Comparison of ENCODE assay signal across 2 cellular contexts in the genomic region with DNA sequence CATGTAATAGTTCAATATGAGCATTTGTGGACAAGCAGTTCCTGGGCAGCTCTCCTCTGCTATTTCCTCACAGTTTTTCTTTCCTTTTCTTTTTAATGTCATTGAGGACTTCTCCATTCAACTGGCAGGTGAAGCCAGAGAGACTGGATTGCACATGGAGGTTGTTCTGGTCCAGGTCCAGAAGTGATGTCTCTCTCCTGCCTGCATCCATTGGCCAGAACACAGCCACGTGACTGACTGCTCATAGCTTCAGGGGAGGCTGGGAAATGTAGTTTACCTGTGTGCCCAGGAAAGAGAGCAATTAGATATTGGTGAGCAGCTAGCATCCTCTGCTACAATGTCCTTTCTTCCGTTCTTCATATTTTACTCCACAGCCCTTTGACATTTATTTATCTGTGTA.
A peak's percentile ranks its signal among the peaks of the same experiment; 100 is the strongest.
TF ChIP-seq lines count a peak whose summit lies in the region.

No MANE protein-coding gene starts in this region.

TF ChIP-seq in HepG2, 621 proteins besides CTCF, POLR2A, EP300 and RAD21:
- no peak for TF ChIP-seq KLF12 (CRISPR knock-in tag; IDR thresholded peaks at IDR 0.05; ENCODE audit: borderline replicate concordance)
- no peak for TF ChIP-seq CREB1 (IDR thresholded peaks at IDR 0.05)
- 0 out of 2 replicates have a peak, but pooled peaks have one; percentile 42 for TF ChIP-seq CREB1 (CRISPR knock-in tag; IDR thresholded peaks at IDR 0.05)
- peak; percentile 87 for TF ChIP-seq ZNF143 (CRISPR knock-in tag; IDR thresholded peaks at IDR 0.05)
- TF ChIP-seq MEF2D (CRISPR knock-in tag; IDR thresholded peaks at IDR 0.05), result no peak
- TF ChIP-seq ZNF891 (CRISPR knock-in tag; IDR thresholded peaks at IDR 0.05), result no peak
- TF ChIP-seq ZNF768 (CRISPR knock-in tag; IDR thresholded peaks at IDR 0.05), result no peak
- peak; percentile 75 for TF ChIP-seq NFYC (CRISPR knock-in tag; IDR thresholded peaks at IDR 0.05)
- peak; percentile 76 for TF ChIP-seq NFYB (CRISPR knock-in tag; IDR thresholded peaks at IDR 0.05)
- TF ChIP-seq EED (CRISPR knock-in tag; IDR thresholded peaks at IDR 0.05), result no peak
- peak; percentile 94 for TF ChIP-seq THAP11 (CRISPR knock-in tag; IDR thresholded peaks at IDR 0.05)
- TF ChIP-seq, protein P1, sequence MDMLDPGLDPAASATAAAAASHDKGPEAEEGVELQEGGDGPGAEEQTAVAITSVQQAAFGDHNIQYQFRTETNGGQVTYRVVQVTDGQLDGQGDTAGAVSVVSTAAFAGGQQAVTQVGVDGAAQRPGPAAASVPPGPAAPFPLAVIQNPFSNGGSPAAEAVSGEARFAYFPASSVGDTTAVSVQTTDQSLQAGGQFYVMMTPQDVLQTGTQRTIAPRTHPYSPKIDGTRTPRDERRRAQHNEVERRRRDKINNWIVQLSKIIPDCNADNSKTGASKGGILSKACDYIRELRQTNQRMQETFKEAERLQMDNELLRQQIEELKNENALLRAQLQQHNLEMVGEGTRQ (IDR thresholded peaks at IDR 0.05; ENCODE audit: low read depth, low read length), result 0 out of 2 replicates have a peak, but pooled peaks have one; percentile 20
- TF ChIP-seq, protein P1 (CRISPR knock-in tag; IDR thresholded peaks at IDR 0.05; ENCODE audit: borderline replicate concordance), result peak; percentile 58; the same call in 1 of the 2 replicates

TF ChIP-seq in K562, 482 proteins besides CTCF, POLR2A, EP300 and RAD21:
- TF ChIP-seq ZNF282 (CRISPR knock-in tag; IDR thresholded peaks at IDR 0.05) (no peak), ZNF143 (CRISPR knock-in tag; IDR thresholded peaks at IDR 0.05) (peak; percentile 58; the same call in 1 of the 2 replicates), DDX20 (tag; IDR thresholded peaks at IDR 0.05; ENCODE audit: low read depth) (no peak), SNIP1 (IDR thresholded peaks at IDR 0.05; ENCODE audit: low read depth) (no peak), KDM1A (IDR thresholded peaks at IDR 0.05) (no peak), KDM4B (IDR thresholded peaks at IDR 0.05; ENCODE audit: borderline replicate concordance in 2 of 2, low read depth in 1 of 2) (no peak), CREB1 (IDR thresholded peaks at IDR 0.05) (peak; percentile 41; the same call in 1 of the 2 replicates), CREB1 (CRISPR knock-in tag; IDR thresholded peaks at IDR 0.05) (no peak), SIX5 (IDR thresholded peaks at IDR 0.05; ENCODE audit: borderline replicate concordance in 1 of 2, insufficient read depth in 1 of 2, low read depth in 1 of 2, low read length in 2 of 2) (peak; percentile 49 to 53; a peak in 3 of 4 replicates), BDP1 (IDR thresholded peaks at IDR 0.05; ENCODE audit: insufficient read depth, insufficient read length) (no peak), NFYB (IDR thresholded peaks at IDR 0.05; ENCODE audit: extremely low read depth, insufficient read length) (peak; percentile 82), HNRNPUL1 (IDR thresholded peaks at IDR 0.05; ENCODE audit: low read length) (no peak), ZNF79 (CRISPR knock-in tag; IDR thresholded peaks at IDR 0.05; ENCODE audit: low read depth) (no peak), ZNF707 (CRISPR knock-in tag; conservative IDR thresholded peaks at IDR 0.05) (no peak), HNRNPK (IDR thresholded peaks at IDR 0.05; ENCODE audit: low read depth, low read length, poor library complexity, severe bottlenecking) (no peak), HCFC1 (IDR thresholded peaks at IDR 0.05; ENCODE audit: low read depth, low read length) (peak; percentile 77), USF1 (CRISPR knock-in tag; IDR thresholded peaks at IDR 0.05) (peak; percentile 55), CBFA2T2 (conservative IDR thresholded peaks at IDR 0.05) (peak; percentile 33), CBX3 (IDR thresholded peaks at IDR 0.05; ENCODE audit: borderline replicate concordance in 1 of 2, low read length in 2 of 2) (no peak), PRPF4 (IDR thresholded peaks at IDR 0.05; ENCODE audit: insufficient read depth, low read depth, low read length, poor library complexity, severe bottlenecking) (no peak), ATF1 (CRISPR knock-in tag; IDR thresholded peaks at IDR 0.05) (no peak), ATF1 (tag; IDR thresholded peaks at IDR 0.05) (peak; percentile 41; the same call in 1 of the 2 replicates), CREM (IDR thresholded peaks at IDR 0.05; ENCODE audit: low read depth) (peak; percentile 64), RAD51 (IDR thresholded peaks at IDR 0.05; ENCODE audit: borderline replicate concordance, low read depth) (peak; percentile 72)
- TF ChIP-seq, protein P1 (CRISPR knock-in tag; IDR thresholded peaks at IDR 0.05), result peak; percentile 88
- TF ChIP-seq, protein P2, sequence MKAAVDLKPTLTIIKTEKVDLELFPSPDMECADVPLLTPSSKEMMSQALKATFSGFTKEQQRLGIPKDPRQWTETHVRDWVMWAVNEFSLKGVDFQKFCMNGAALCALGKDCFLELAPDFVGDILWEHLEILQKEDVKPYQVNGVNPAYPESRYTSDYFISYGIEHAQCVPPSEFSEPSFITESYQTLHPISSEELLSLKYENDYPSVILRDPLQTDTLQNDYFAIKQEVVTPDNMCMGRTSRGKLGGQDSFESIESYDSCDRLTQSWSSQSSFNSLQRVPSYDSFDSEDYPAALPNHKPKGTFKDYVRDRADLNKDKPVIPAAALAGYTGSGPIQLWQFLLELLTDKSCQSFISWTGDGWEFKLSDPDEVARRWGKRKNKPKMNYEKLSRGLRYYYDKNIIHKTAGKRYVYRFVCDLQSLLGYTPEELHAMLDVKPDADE (conservative IDR thresholded peaks at IDR 0.05; ENCODE audit: control insufficient read depth, low read depth, low read length), result no peak
